In genomic region chr17:42547698-42548069, GRCh38 we compare ENCODE assay signal across 14 cellular contexts. TPM values are rescaled to one million over a fixed set of nuclear protein-coding genes. Genes with fewer than 3 reads are reported as not detected.
A peak's percentile ranks its signal among the peaks of the same experiment; 100 is the strongest.
DNase-seq lines count a peak whose midpoint lies in the region; ATAC-seq and TF ChIP-seq lines count a peak whose summit lies in the region.
"Had no signal": no experiment of that assay in that cellular context is flagged by ENCODE, and none has a peak within 500 bp of the region (broad histone marks: within the 10 kb centered on the region; RNA-seq: fewer than 3 reads in every experiment).

No MANE protein-coding gene starts in this region.

- H3K4me3 ChIP-seq in OCI-LY3 (ENCODE audit: low read length) (peak overlapping the region; percentile 74; the same call in 1 of the 2 replicates), lower lobe of right lung (no peak overlapping the region)
- H3K4me3 ChIP-seq: SJCRH30 had no signal

- H4K20me1 ChIP-seq in OCI-LY3 (ENCODE audit: insufficient read depth, low read length) = no peaks in the 10 kb centered on the region

- H3K4me1 ChIP-seq in ES-I3 (ENCODE audit: insufficient read depth, low read length) = peaks cover 5% of the 10 kb centered on the region; the same call in 1 of the 2 replicates
- H3K4me1 ChIP-seq in OCI-LY3 (ENCODE audit: low read length) = no peaks in the 10 kb centered on the region
- H3K4me1 ChIP-seq in lower lobe of right lung = peaks cover 4% of the 10 kb centered on the region
- H3K4me1 ChIP-seq: SJCRH30 had no signal

- peak overlapping the region; percentile 66; the same call in 1 of the 2 replicates for H3K4me2 ChIP-seq in OCI-LY3 (ENCODE audit: low read length)

- no peak overlapping the region for H2AFZ ChIP-seq in OCI-LY3 (ENCODE audit: low read depth, low read length)

- intact Hi-C loops in lower lobe of right lung (cut with DNase I) = no loop called here

- H3K27me3 ChIP-seq in OCI-LY3 (ENCODE audit: low read depth, low read length) = no peaks in the 10 kb centered on the region
- H3K27me3 ChIP-seq in lower lobe of right lung (ENCODE audit: low read depth) = no peaks in the 10 kb centered on the region
- H3K27me3 ChIP-seq: SJCRH30 had no signal

- H3K36me3 Mint-ChIP-seq in glutamatergic neuron (ENCODE audit: unreplicated experiment) (no peaks in the 10 kb centered on the region), naive B cell (no peaks in the 10 kb centered on the region)

- H3K9me3 Mint-ChIP-seq in glutamatergic neuron (ENCODE audit: unreplicated experiment) (peaks cover 8% of the 10 kb centered on the region), naive B cell (no peaks in the 10 kb centered on the region)
- H3K9me3 Mint-ChIP-seq: activated naive CD8-positive, alpha-beta T cell treated with anti-CD3 and anti-CD28 coated beads, Interleukin-2, amount 50 U/mL, for 24 hours; HFFc6; stimulated activated naive CD8-positive, alpha-beta T cell treated with anti-CD3 and anti-CD28 coated beads, Interleukin-15, Interleukin-2, amounts not matched to agents 100 ng/mL and 50 ng/mL, for 24 hours had no signal

- H3K4me3 Mint-ChIP-seq in glutamatergic neuron (ENCODE audit: unreplicated experiment) = peak overlapping the region; percentile 42
- H3K4me3 Mint-ChIP-seq in naive B cell = peak overlapping the region in 7 of 8 donors; percentile 15 to 75 (median 47)

- peaks cover 12% of the 10 kb centered on the region for H3K27me3 Mint-ChIP-seq in glutamatergic neuron (ENCODE audit: unreplicated experiment)
- H3K27me3 Mint-ChIP-seq in naive B cell = no peaks in the 10 kb centered on the region
- H3K27me3 Mint-ChIP-seq: activated naive CD8-positive, alpha-beta T cell treated with anti-CD3 and anti-CD28 coated beads, Interleukin-2, amount 50 U/mL, for 24 hours; stimulated activated naive CD8-positive, alpha-beta T cell treated with anti-CD3 and anti-CD28 coated beads, Interleukin-15, Interleukin-2, amounts not matched to agents 100 ng/mL and 50 ng/mL, for 24 hours had no signal

- H3K9me3 ChIP-seq in ES-I3 (ENCODE audit: control insufficient read depth, insufficient read depth, low read length) (no peaks in the 10 kb centered on the region), OCI-LY3 (ENCODE audit: insufficient read depth, low read length) (no peaks in the 10 kb centered on the region), lower lobe of right lung (no peaks in the 10 kb centered on the region)
- H3K9me3 ChIP-seq: esophagus muscularis mucosa, SJCRH30 had no signal

- ATAC-seq in naive B cell (ENCODE audit: low read depth in 2 of 2) (no peak), HG02884 (IDR thresholded peaks at IDR 0.05; ENCODE audit: unreplicated experiment) (no peak), lower lobe of right lung (no peak)

- DNase-seq in glutamatergic neuron = no peak
- DNase-seq in naive B cell = no peak
- no peak for DNase-seq in GM19238 (ENCODE audit: insufficient read length, low spot score)
- DNase-seq in lower lobe of right lung = no peak
- no peak for DNase-seq in midbrain (lab: John Stamatoyannopoulos, UW)
- DNase-seq: HFFc6, Kasumi-1, SJCRH30 had no signal

- no peaks in the 10 kb centered on the region for H3K36me3 ChIP-seq in ES-I3 (ENCODE audit: insufficient read depth, low read length)
- peaks cover 7% of the 10 kb centered on the region for H3K36me3 ChIP-seq in OCI-LY3 (replicated peaks; ENCODE audit: low read depth, low read length)
- H3K36me3 ChIP-seq in lower lobe of right lung = peaks cover 26% of the 10 kb centered on the region
- H3K36me3 ChIP-seq: SJCRH30 had no signal

- H3K9ac ChIP-seq in ES-I3 (ENCODE audit: low read depth, low read length) (peak overlapping the region; percentile 48; the same call in 1 of the 2 replicates), OCI-LY3 (ENCODE audit: low read length) (no peak overlapping the region)

- no peak for TF ChIP-seq CTCF in OCI-LY3 (IDR thresholded peaks at IDR 0.05; ENCODE audit: low read depth, low read length)
- no peak for TF ChIP-seq CTCF in glutamatergic neuron (IDR thresholded peaks at IDR 0.05; ENCODE audit: partially characterized antibody, unreplicated experiment)
- no peak for TF ChIP-seq CTCF in lower lobe of right lung (IDR thresholded peaks at IDR 0.05)

- peaks cover 8% of the 10 kb centered on the region for H3K4me1 Mint-ChIP-seq in glutamatergic neuron (ENCODE audit: low read depth, unreplicated experiment)
- peaks cover 14 to 33% (median 23%) of the 10 kb centered on the region in 3 donors for H3K4me1 Mint-ChIP-seq in naive B cell

- no peaks in the 10 kb centered on the region for H3K79me2 ChIP-seq in OCI-LY3 (ENCODE audit: low read length)

- H3K27ac Mint-ChIP-seq in glutamatergic neuron (ENCODE audit: unreplicated experiment) (peak overlapping the region; percentile 15), naive B cell (no peak overlapping the region)
- H3K27ac Mint-ChIP-seq: activated naive CD8-positive, alpha-beta T cell treated with anti-CD3 and anti-CD28 coated beads, Interleukin-2, amount 50 U/mL, for 24 hours; HFFc6; stimulated activated naive CD8-positive, alpha-beta T cell treated with anti-CD3 and anti-CD28 coated beads, Interleukin-15, Interleukin-2, amounts not matched to agents 100 ng/mL and 50 ng/mL, for 24 hours had no signal

- H3K27ac ChIP-seq in OCI-LY3 (ENCODE audit: low read length) (no peak overlapping the region), lower lobe of right lung (no peak overlapping the region)
- H3K27ac ChIP-seq: esophagus muscularis mucosa, SJCRH30 had no signal

RNA-seq across cellular contexts. Expression of gene HSD17B1, which starts 5.0 kb away (rescaled TPM):
- total RNA-seq in glutamatergic neuron (ENCODE audit: unreplicated experiment) (4.1 TPM), lower lobe of right lung (2.2 TPM)
- 1 to 10 TPM in 2 of 6 donors, under 1 TPM in 3, not detected in 1; 0.55 to 1.6 (median 0.90) TPM for polyA plus RNA-seq in naive B cell (ENCODE audit: low read depth in 6 of 6)

RNA-seq across cellular contexts. Expression of gene NAGLU, which starts 11.6 kb away (rescaled TPM):
- total RNA-seq in glutamatergic neuron (ENCODE audit: unreplicated experiment) (42.8 TPM), lower lobe of right lung (39.1 TPM)
- polyA plus RNA-seq in naive B cell (ENCODE audit: low read depth in 6 of 6) = 10 to 100 TPM; 17.1 to 34.9 (median 23.6) TPM

RNA-seq across cellular contexts. Expression of gene COASY, which starts 14.3 kb away (rescaled TPM):
- 57.4 TPM for total RNA-seq in glutamatergic neuron (ENCODE audit: unreplicated experiment)
- polyA plus RNA-seq in naive B cell (ENCODE audit: low read depth in 6 of 6) = 100 to 1,000 TPM in 1 of 6 donors, 10 to 100 TPM in 5; 40.6 to 104 (median 55.5) TPM
- 65.8 TPM for total RNA-seq in lower lobe of right lung

RNA-seq across cellular contexts. Expression of gene MLX, which starts 19.2 kb away (rescaled TPM):
- 62.5 TPM for total RNA-seq in glutamatergic neuron (ENCODE audit: unreplicated experiment)
- polyA plus RNA-seq in naive B cell (ENCODE audit: low read depth in 6 of 6) = 10 to 100 TPM; 26.7 to 48.2 (median 32.9) TPM
- total RNA-seq in lower lobe of right lung = 70.5 TPM

RNA-seq across cellular contexts. Expression of gene PSMC3IP, which starts 29.8 kb away (rescaled TPM):
- total RNA-seq in glutamatergic neuron (ENCODE audit: unreplicated experiment) = 12.0 TPM
- 1 to 10 TPM in 5 of 6 donors, not detected in 1; 1.5 to 2.9 (median 2.4) TPM for polyA plus RNA-seq in naive B cell (ENCODE audit: low read depth in 6 of 6)
- 4.8 TPM for total RNA-seq in lower lobe of right lung
